In genomic region chr11:94149435-94149834, GRCh38 we compare ENCODE assay signal across 18 cellular contexts. TPM values are rescaled to one million over a fixed set of nuclear protein-coding genes. Genes with fewer than 3 reads are reported as not detected.
DNase-seq lines count a peak whose midpoint lies in the region; ATAC-seq, FAIRE-seq and TF ChIP-seq lines count a peak whose summit lies in the region.
"Had no signal": no experiment of that assay in that cellular context is flagged by ENCODE, and none has a peak within 500 bp of the region (broad histone marks: within the 10 kb centered on the region; RNA-seq: fewer than 3 reads in every experiment).

No MANE protein-coding gene starts in this region.

- H3K4me3 Mint-ChIP-seq in naive B cell: peak overlapping the region in 1 of 8 donors; percentile 5
- H3K4me3 Mint-ChIP-seq: T-helper 1 cell treated with Interleukin-12 subunit alpha and Interleukin-12 subunit beta and Interleukin-4 antibody, amounts not matched to agents 30 μg/mL and 1 μg/mL, for 36 hours had no signal

- no peak for TF ChIP-seq POLR2A in H54 (IDR thresholded peaks at IDR 0.05; ENCODE audit: low read depth, low read length)

- H3K27ac Mint-ChIP-seq in naive B cell: peak overlapping the region in 4 of 6 donors; percentile 14 to 62 (median 37)
- H3K27ac Mint-ChIP-seq: T-helper 1 cell treated with Interleukin-12 subunit alpha and Interleukin-12 subunit beta and Interleukin-4 antibody, amounts not matched to agents 30 μg/mL and 1 μg/mL, for 36 hours had no signal

- intact Hi-C loops in lower lobe of right lung (cut with DNase I): no loop called here

- FAIRE-seq in H54 (lab: Jason Lieb, UNC) (peak; percentile 80), HTR-8/SVneo (lab: Jason Lieb, UNC) (no peak)

- peaks cover 79 to 88% (median 84%) of the 10 kb centered on the region in 3 donors for H3K4me1 Mint-ChIP-seq in naive B cell

- H3K4me1 ChIP-seq in RWPE2 (ENCODE audit: insufficient read depth, poor library complexity, severe bottlenecking): peaks cover 66% of the 10 kb centered on the region
- H3K4me1 ChIP-seq in lower lobe of right lung: peaks cover 42% of the 10 kb centered on the region

- H3K27me3 ChIP-seq in RWPE2 (ENCODE audit: insufficient read depth, poor library complexity, severe bottlenecking): no peaks in the 10 kb centered on the region
- no peaks in the 10 kb centered on the region for H3K27me3 ChIP-seq in lower lobe of right lung (ENCODE audit: low read depth)
- H3K27me3 ChIP-seq: neutrophil, sigmoid colon, vagina had no signal

- H3K9me3 Mint-ChIP-seq in naive B cell: no peaks in the 10 kb centered on the region
- H3K9me3 Mint-ChIP-seq: T-helper 1 cell treated with Interleukin-12 subunit alpha and Interleukin-12 subunit beta and Interleukin-4 antibody, amounts not matched to agents 30 μg/mL and 1 μg/mL, for 36 hours had no signal

- H3K4me3 ChIP-seq in RWPE2 (ENCODE audit: severe bottlenecking) (no peak overlapping the region), epithelial cell of esophagus (ENCODE audit: low read length) (no peak overlapping the region), lower lobe of right lung (no peak overlapping the region)
- H3K4me3 ChIP-seq: sigmoid colon, vagina had no signal

- H3K27ac ChIP-seq in RWPE2 (ENCODE audit: poor library complexity, severe bottlenecking) (peak overlapping the region; percentile 91), lower lobe of right lung (no peak overlapping the region)
- H3K27ac ChIP-seq: neutrophil, sigmoid colon, vagina had no signal

- no peak for DNase-seq in H54 (ENCODE audit: insufficient read length, low spot score)
- no peak for DNase-seq in RWPE2 (ENCODE audit: low spot score)
- DNase-seq in epithelial cell of esophagus (ENCODE audit: low read depth): peak; percentile 74
- no peak for DNase-seq in naive B cell
- DNase-seq in lower lobe of right lung: no peak
- DNase-seq in HTR-8/SVneo (ENCODE audit: insufficient read length, low spot score): no peak
- DNase-seq in NCI-H128 (lab: John Stamatoyannopoulos, UW; ENCODE audit: unreplicated experiment): no peak
- no peak for DNase-seq in NOMO-1 treated with DMSO at 0.1 percent for 48 hours (lab: John Stamatoyannopoulos, UW; ENCODE audit: unreplicated experiment)
- DNase-seq: activated CD4-positive, alpha-beta T cell treated with anti-CD3 and anti-CD28 coated beads, Interleukin-2, amount 50 U/mL, for 4 hours; anterior cingulate cortex; DMS79 treated with DMSO at 0.1 percent for 48 hours; effector CD8-positive, alpha-beta T cell; left ventricle myocardium superior; sigmoid colon; stimulated activated naive CD8-positive, alpha-beta T cell treated with anti-CD3 and anti-CD28 coated beads, Interleukin-15, Interleukin-2, amounts not matched to agents 100 U/mL and 50 U/mL, for 24 hours had no signal

- H3K36me3 ChIP-seq in RWPE2 (ENCODE audit: low read depth) (peaks cover 17% of the 10 kb centered on the region), lower lobe of right lung (no peaks in the 10 kb centered on the region)
- H3K36me3 ChIP-seq: neutrophil had no signal

- H3K9me3 ChIP-seq in RWPE2 (ENCODE audit: severe bottlenecking): no peaks in the 10 kb centered on the region
- no peaks in the 10 kb centered on the region for H3K9me3 ChIP-seq in lower lobe of right lung
- H3K9me3 ChIP-seq: neutrophil, sigmoid colon, vagina had no signal

- no peaks in the 10 kb centered on the region for H3K27me3 Mint-ChIP-seq in naive B cell

- no peak for TF ChIP-seq CTCF in RWPE2 (IDR thresholded peaks at IDR 0.05; ENCODE audit: poor library complexity, severe bottlenecking)
- TF ChIP-seq CTCF in epithelial cell of esophagus (IDR thresholded peaks at IDR 0.05; ENCODE audit: insufficient read depth, low read depth, low read length, missing control alignments): no peak
- no peak for TF ChIP-seq CTCF in lower lobe of right lung (IDR thresholded peaks at IDR 0.05)

- ATAC-seq in RWPE2 (ENCODE audit: low read depth): peak; percentile 63
- no peak for ATAC-seq in naive B cell (ENCODE audit: low read depth in 2 of 2)
- no peak for ATAC-seq in lower lobe of right lung
- ATAC-seq: left ventricle myocardium superior; stimulated activated naive CD8-positive, alpha-beta T cell treated with anti-CD3 and anti-CD28 coated beads, Interleukin-15, Interleukin-2, amounts not matched to agents 100 U/mL and 50 U/mL, for 24 hours had no signal

- H3K36me3 Mint-ChIP-seq in naive B cell: no peaks in the 10 kb centered on the region

RNA-seq across cellular contexts. Expression of gene PANX1, which starts 20.8 kb away (rescaled TPM):
- polyA plus RNA-seq in naive B cell (ENCODE audit: low read depth in 6 of 6): 10 to 100 TPM in 2 of 6 donors, 1 to 10 TPM in 4; 8.1 to 14.0 (median 9.4) TPM
- 17.0 TPM for total RNA-seq in lower lobe of right lung
